ENCODE assay signal across 8 cellular contexts in genomic region chr12:4320859-4321701, GRCh38. TPM values are rescaled to one million over a fixed set of nuclear protein-coding genes. Genes with fewer than 3 reads are reported as not detected.
A peak's percentile ranks its signal among the peaks of the same experiment; 100 is the strongest.
DNase-seq lines count a peak whose midpoint lies in the region; ATAC-seq and TF ChIP-seq lines count a peak whose summit lies in the region.

TIGAR (plus strand) TSS chr12:4321213; CDS start chr12:4321272, 59 bp downstream.

- POLR2A ChIA-PET in BJ (lab: Charles Lee): no interaction called here

- no peaks in the 10 kb centered on the region for H3K4me1 ChIP-seq in colonic mucosa

- H3K27me3 ChIP-seq in BJ (ENCODE audit: control insufficient read depth, insufficient read depth, low read length): no peaks in the 10 kb centered on the region
- no peaks in the 10 kb centered on the region for H3K27me3 ChIP-seq in colonic mucosa
- no peaks in the 10 kb centered on the region for H3K27me3 ChIP-seq in layer of hippocampus (ENCODE audit: control insufficient read depth, insufficient read depth, low read length)

- DNase-seq in BJ (ENCODE audit: low read depth): peak; percentile 69
- peak; percentile 49 for DNase-seq in NCI-H524 treated with DMSO at 0.1 percent for 48 hours (lab: John Stamatoyannopoulos, UW)
- peak; percentile 92 for DNase-seq in activated CD4-positive, alpha-beta T cell treated with anti-CD3 and anti-CD28 coated beads for 48 hours
- DNase-seq in colonic mucosa: peak; percentile 90
- peak; percentile 74 to 89 (median 82) for DNase-seq in stimulated activated CD4-positive, alpha-beta T cell treated with anti-CD3 and anti-CD28 coated beads, Interleukin-1b, Interleukin-23, amount 100 ng/mL, for 24 hours (ENCODE audit: low read depth in 4 of 4, low spot score in 1 of 4)

- peak within 1 kb of the TSS; percentile 64 for H3K4me3 ChIP-seq in BJ (ENCODE audit: low read depth, low read length)
- H3K4me3 ChIP-seq in colonic mucosa: peak within 1 kb of the TSS; percentile 91

- H3K36me3 ChIP-seq in BJ (ENCODE audit: control insufficient read depth, insufficient read depth, low read length) (peaks cover 2% of the 10 kb centered on the region; the same call in 1 of the 2 replicates), colonic mucosa (no peaks in the 10 kb centered on the region)

- H3K27ac ChIP-seq in colonic mucosa: peak within 1 kb of the TSS; percentile 82
- H3K27ac ChIP-seq in layer of hippocampus (ENCODE audit: low read depth, low read length): peak within 1 kb of the TSS; percentile 84

- ATAC-seq in GM19324 (IDR thresholded peaks at IDR 0.05; ENCODE audit: low FRiP score, unreplicated experiment) (peak; percentile 98), HG03460 (IDR thresholded peaks at IDR 0.05; ENCODE audit: unreplicated experiment) (peak; percentile 91)

- TF ChIP-seq CTCF in BJ (IDR thresholded peaks at IDR 0.05; ENCODE audit: insufficient read depth, low read depth, low read length) (no peak), colonic mucosa (IDR thresholded peaks at IDR 0.05) (no peak)

- H3K9me3 ChIP-seq in colonic mucosa: no peaks in the 10 kb centered on the region

- H3K9ac ChIP-seq in colonic mucosa (ENCODE audit: low read depth in 2 of 2, low read length in 2 of 2): peak within 1 kb of the TSS; percentile 88 to 99

- intact Hi-C loops in colonic mucosa (cut with DNase I): no loop called here

- CTCF ChIA-PET in BJ (lab: Yijun Ruan, JAX): interaction anchor here (0.6 to 1.9 kb wide), 3 partner anchors 13 to 44 kb away, joined by 3 to 7 read pairs (median 4); no protein-coding TSS in a partner anchor

RNA-seq across cellular contexts. Expression of gene TIGAR, which starts in this region (rescaled TPM):
- 6.0 and 15.7 TPM in 2 replicates for polyA plus RNA-seq in BJ (2011; rRNA removed)
- polyA minus RNA-seq in BJ (2011; rRNA and poly(A)+ RNA removed): 2.8 and 5.1 TPM in 2 replicates
- total RNA-seq in colonic mucosa: 10 to 100 TPM; 14.1 to 17.7 TPM

Comparison
In these comparisons a context has a peak if more than half of its experiments do, and no peak if none do; other contexts are left out.
1. Peak in every context shown above with its lines: DNase-seq, ATAC-seq, H3K4me3 ChIP-seq and H3K27ac ChIP-seq.